ENCODE assay signal across 8 cellular contexts in genomic region chr14:21069388-21070082, GRCh38. TPM values are rescaled to one million over a fixed set of nuclear protein-coding genes. Genes with fewer than 3 reads are reported as not detected.
DNase-seq lines count a peak whose midpoint lies in the region; ATAC-seq and TF ChIP-seq lines count a peak whose summit lies in the region.

No MANE protein-coding gene starts in this region.

- no TSS peak for BruUV-seq in Calu3 (replicated peaks; lab: Mats Ljungman, UMichigan)

- DNase-seq in Calu3: no peak
- no peak for DNase-seq in MM.1S
- DNase-seq in adrenal gland: peak in 2 of 7 donors; percentile 35 to 36
- no peak for DNase-seq in right atrium auricular region (ENCODE audit: low spot score)
- DNase-seq in posterior vena cava (ENCODE audit: low spot score): peak; percentile 87
- no peak for DNase-seq in NCI-H1436 treated with DMSO at 0.1 percent for 48 hours (lab: John Stamatoyannopoulos, UW)
- no peak for DNase-seq in HUDEP-2 (lab: John Stamatoyannopoulos, UW; ENCODE audit: unreplicated experiment in 76 of 76)

- H3K27ac Mint-ChIP-seq in Calu3 (ENCODE audit: unreplicated experiment): no peak overlapping the region

- peak overlapping the region; percentile 97 for H3K4me3 Mint-ChIP-seq in Calu3 (ENCODE audit: low read depth, unreplicated experiment)

- no peak for TF ChIP-seq POLR2A in adrenal gland (IDR thresholded peaks at IDR 0.05)

- H3F3A ChIP-seq in MM.1S (ENCODE audit: insufficient read depth, low read length): peaks cover 6% of the 10 kb centered on the region; the same call in 1 of the 2 replicates

- H3K9me3 Mint-ChIP-seq in Calu3 (ENCODE audit: low read depth, unreplicated experiment): no peaks in the 10 kb centered on the region

- peaks cover 8% of the 10 kb centered on the region for H3K4me1 Mint-ChIP-seq in Calu3 (ENCODE audit: low read depth, unreplicated experiment)

- H3K36me3 ChIP-seq in MM.1S (replicated peaks; ENCODE audit: insufficient read depth, low read length) (no peaks in the 10 kb centered on the region), adrenal gland (replicated peaks in 1 of 2) (peaks cover 0 to 17% of the 10 kb centered on the region in 2 donors), right atrium auricular region (no peaks in the 10 kb centered on the region)

- no peaks in the 10 kb centered on the region for H4K20me1 ChIP-seq in MM.1S (ENCODE audit: insufficient read depth, low read length)

- H3K27me3 ChIP-seq in MM.1S (replicated peaks; ENCODE audit: insufficient read depth, low read length) (peaks cover 11% of the 10 kb centered on the region), adrenal gland (no peaks in the 10 kb centered on the region), right atrium auricular region (no peaks in the 10 kb centered on the region)

- H3K79me2 ChIP-seq in MM.1S (ENCODE audit: low read length): no peaks in the 10 kb centered on the region

- peak overlapping the region; percentile 69 for H3K4me2 ChIP-seq in MM.1S (ENCODE audit: low read depth, low read length)

- CTCF ChIA-PET in Calu3 (lab: Charles Lee): interaction anchor here (1.3 to 2.7 kb wide), 7 partner anchors 20 to 55 kb away, joined by 4 to 40 read pairs (median 6); no protein-coding TSS in a partner anchor

- H3K4me3 ChIP-seq in MM.1S (ENCODE audit: low read length): peak overlapping the region; percentile 54
- peak overlapping the region in 2 of 4 donors; percentile 67 to 88 for H3K4me3 ChIP-seq in adrenal gland
- H3K4me3 ChIP-seq in right atrium auricular region: peak overlapping the region; percentile 64 to 83

- no peak for ATAC-seq in GM18520 (IDR thresholded peaks at IDR 0.05; ENCODE audit: unreplicated experiment)

- 10 to 20% (median 16%) methylated on average over 21 to 40 of the region's 40 CpGs for WGBS in adrenal gland, 4 donors

- 0 out of 2 replicates have a peak overlapping the region, but pooled peaks have one; percentile 31 for H2AFZ ChIP-seq in MM.1S (ENCODE audit: low read length)

- no peak for TF ChIP-seq CTCF in Calu3 (IDR thresholded peaks at IDR 0.05; ENCODE audit: unreplicated experiment)
- TF ChIP-seq CTCF in MM.1S (IDR thresholded peaks at IDR 0.05; ENCODE audit: low read length): no peak
- no peak for TF ChIP-seq CTCF in adrenal gland (IDR thresholded peaks at IDR 0.05)
- TF ChIP-seq CTCF in right atrium auricular region (IDR thresholded peaks at IDR 0.05): no peak

- H3K9ac ChIP-seq in MM.1S (ENCODE audit: low read length): no peak overlapping the region; the same call in 1 of the 2 replicates

- peaks cover 26% of the 10 kb centered on the region for H3K36me3 Mint-ChIP-seq in Calu3 (ENCODE audit: insufficient read depth, unreplicated experiment)

- H3K9me3 ChIP-seq in MM.1S (replicated peaks; ENCODE audit: insufficient read depth, low read length) (no peaks in the 10 kb centered on the region), adrenal gland (replicated peaks in 1 of 3) (no peaks in the 10 kb centered on the region), right atrium auricular region (no peaks in the 10 kb centered on the region)

- intact Hi-C loops in Calu3 (cut with micrococcal nuclease; ENCODE audit: unreplicated experiment) (loop anchor here (2.0 kb wide), 1 partner anchor 23 kb away; no protein-coding TSS in a partner anchor), adrenal gland (cut with DNase I) (loop anchor here in 1 of 2 donors (2.0 kb wide), 1 partner anchor 23 kb away; no protein-coding TSS in a partner anchor), posterior vena cava (cut with DNase I) (loop anchor here (5.0 kb wide), 1 partner anchor 38 kb away; no protein-coding TSS in a partner anchor)

- H3K4me1 ChIP-seq in MM.1S (ENCODE audit: low read length) (no peaks in the 10 kb centered on the region), adrenal gland (replicated peaks in 1 of 2) (peaks cover 25 to 29% of the 10 kb centered on the region in 2 donors), right atrium auricular region (peaks cover 0 to 41% of the 10 kb centered on the region in 2 donors)

- peaks cover 52% of the 10 kb centered on the region for H3K27me3 Mint-ChIP-seq in Calu3 (ENCODE audit: unreplicated experiment)

- H3K9me2 ChIP-seq in MM.1S (replicated peaks; ENCODE audit: insufficient read depth, low read length): no peaks in the 10 kb centered on the region

- H3K27ac ChIP-seq in MM.1S (ENCODE audit: low read length): no peak overlapping the region
- peak overlapping the region in 4 of 5 donors; percentile 19 to 93 (median 88) for H3K27ac ChIP-seq in adrenal gland
- H3K27ac ChIP-seq in right atrium auricular region: peak overlapping the region; percentile 88 to 90

RNA-seq across cellular contexts. Expression of gene ARHGEF40, which starts 0.6 kb away (rescaled TPM):
- total RNA-seq in Calu3 (2022): 15.0 and 16.8 TPM in 2 replicates
- total RNA-seq in adrenal gland: 100 to 1,000 TPM; 108 to 258 (median 151) TPM
- polyA plus RNA-seq in adrenal gland: 100 to 1,000 TPM; 126 to 148 (median 137) TPM
- total RNA-seq in right atrium auricular region: 10 to 100 TPM; 14.3 to 16.0 TPM
- 10 to 100 TPM; 41.4 to 48.6 TPM for total RNA-seq in posterior vena cava

RNA-seq across cellular contexts. Expression of gene RNASE8, which starts 11.9 kb away (rescaled TPM):
- not detected in 2 replicates for total RNA-seq in Calu3 (2022)
- not detected for total RNA-seq in adrenal gland
- not detected for polyA plus RNA-seq in adrenal gland
- not detected for total RNA-seq in right atrium auricular region
- not detected for total RNA-seq in posterior vena cava

RNA-seq across cellular contexts. Expression of gene RNASE7, which starts 27.4 kb away (rescaled TPM):
- total RNA-seq in Calu3 (2022) (not detected in 2 replicates), adrenal gland (under 1 TPM in 1 of 8 donors, not detected in 7; 0.34 TPM), right atrium auricular region (not detected), posterior vena cava (not detected)
- under 1 TPM in 1 of 3 donors, not detected in 2; 0.20 TPM for polyA plus RNA-seq in adrenal gland

RNA-seq across cellular contexts. Expression of gene ZNF219, which starts 28.9 kb away (rescaled TPM):
- total RNA-seq in Calu3 (2022): 18.5 and 20.3 TPM in 2 replicates
- 100 to 1,000 TPM in 6 of 8 donors, 10 to 100 TPM in 2; 81.8 to 169 (median 113) TPM for total RNA-seq in adrenal gland
- polyA plus RNA-seq in adrenal gland: 10 to 100 TPM; 14.8 to 97.2 (median 85.8) TPM
- total RNA-seq in right atrium auricular region: 10 to 100 TPM; 49.7 to 66.6 TPM
- total RNA-seq in posterior vena cava: 10 to 100 TPM; 27.0 to 37.6 TPM

RNA-seq across cellular contexts. Expression of gene TMEM253, which starts 31.3 kb away (rescaled TPM):
- total RNA-seq in Calu3 (2022): 0.24 TPM in 1 of 2 replicates, not detected in the other
- 1 to 10 TPM in 5 of 8 donors, under 1 TPM in 2, not detected in 1; 0.55 to 3.9 (median 1.1) TPM for total RNA-seq in adrenal gland
- 1 to 10 TPM; 2.6 to 8.8 (median 8.0) TPM for polyA plus RNA-seq in adrenal gland
- not detected for total RNA-seq in right atrium auricular region
- total RNA-seq in posterior vena cava: not detected
